ENCODE assay signal across 8 cellular contexts in genomic region chr13:52454825-52455676, GRCh38. TPM values are rescaled to one million over a fixed set of nuclear protein-coding genes. Genes with fewer than 3 reads are reported as not detected.
DNase-seq lines count a peak whose midpoint lies in the region; ATAC-seq and TF ChIP-seq lines count a peak whose summit lies in the region.

Gene CKAP2 (plus strand): TSS chr13:52455478. CDS start chr13:52455557, 79 bp downstream.

- H3K27me3 ChIP-seq in adipocyte (replicated peaks; ENCODE audit: control insufficient read depth, insufficient read depth, low read length) (no peaks in the 10 kb centered on the region), upper lobe of left lung (no peaks in the 10 kb centered on the region)

- peak within 1 kb of the TSS; percentile 83 for H3K4me3 ChIP-seq in GM12875 (ENCODE audit: low read depth, low read length)
- peak within 1 kb of the TSS; percentile 95 for H3K4me3 ChIP-seq in adipocyte (ENCODE audit: low read length)
- H3K4me3 ChIP-seq in upper lobe of left lung: peak within 1 kb of the TSS; percentile 72 to 89 (median 79)

- ATAC-seq in HG02798 (IDR thresholded peaks at IDR 0.05; ENCODE audit: poor library complexity, unreplicated experiment): peak; percentile 80
- ATAC-seq in upper lobe of left lung (ENCODE audit: low FRiP score in 2 of 2): peak; percentile 96 to 97

- intact Hi-C loops in cardiac septum (cut with DNase I): loop anchor here (10.0 kb wide), 1 partner anchor 260 kb away; no protein-coding TSS in a partner anchor

- TF ChIP-seq CTCF in GM12875 (IDR thresholded peaks at IDR 0.05; ENCODE audit: borderline replicate concordance, insufficient read depth, low read depth, low read length) (no peak), upper lobe of left lung (IDR thresholded peaks at IDR 0.05) (no peak)

- DNase-seq in NCI-H1436 (lab: John Stamatoyannopoulos, UW) (peak; percentile 78), T follicular helper cell (ENCODE audit: low read depth) (peak; percentile 90), adipocyte (ENCODE audit: low read depth) (peak; percentile 98), cardiac septum (ENCODE audit: low spot score) (peak; percentile 97), pons (ENCODE audit: low spot score) (peak; percentile 92), upper lobe of left lung (peak; percentile 95)

- peak in 2 of 4 donors; percentile 64 to 89 for TF ChIP-seq POLR2A in upper lobe of left lung (IDR thresholded peaks at IDR 0.05)

- peak within 1 kb of the TSS; percentile 90 for H3K9ac ChIP-seq in adipocyte (ENCODE audit: low read length)

- H3K9me3 ChIP-seq in adipocyte (ENCODE audit: control insufficient read depth, low read length): no peaks in the 10 kb centered on the region
- H3K9me3 ChIP-seq in upper lobe of left lung: no peaks in the 10 kb centered on the region

- 0% methylated on average over 17 to 31 of the region's 56 CpGs for WGBS in upper lobe of left lung, 2 donors

- H3K4me1 ChIP-seq in adipocyte (ENCODE audit: control insufficient read depth, insufficient read depth, low read length) (peaks cover 17% of the 10 kb centered on the region), upper lobe of left lung (peaks cover 12 to 22% (median 14%) of the 10 kb centered on the region in 4 donors)

- TF ChIP-seq EP300 in upper lobe of left lung (IDR thresholded peaks at IDR 0.05): no peak

- peak within 1 kb of the TSS; percentile 84 to 96 (median 90) for H3K27ac ChIP-seq in upper lobe of left lung

- H3K36me3 ChIP-seq in adipocyte (ENCODE audit: control insufficient read depth, insufficient read depth, low read length, severe bottlenecking) (peaks cover 2% of the 10 kb centered on the region), upper lobe of left lung (no peaks in the 10 kb centered on the region)

RNA-seq across cellular contexts. Expression of gene CKAP2, which starts in this region (rescaled TPM):
- total RNA-seq in cardiac septum: 7.4 TPM
- 10 to 100 TPM in 1 of 6 donors, 1 to 10 TPM in 5; 4.2 to 18.2 (median 8.8) TPM for total RNA-seq in upper lobe of left lung

Comparison
In these comparisons a context has a peak if more than half of its experiments do, and no peak if none do; other contexts are left out.
1. Peak in every context shown above with its lines: DNase-seq, ATAC-seq, H3K4me3 ChIP-seq and H3K27ac ChIP-seq.